Comparison of ENCODE assay signal across 22 cellular contexts in genomic region chr2:179605341-179605740, GRCh38.
"Had no signal": no experiment of that assay in that cellular context is flagged by ENCODE, and none has a peak within 500 bp of the region (broad histone marks: within the 10 kb centered on the region; RNA-seq: fewer than 3 reads in every experiment).

No MANE protein-coding gene starts in this region.

- H3K27ac ChIP-seq: coronary artery, esophagus squamous epithelium, neutrophil, pancreas, suprapubic skin, transverse colon, upper lobe of right lung, uterus had no signal

- H3K4me1 ChIP-seq: esophagus squamous epithelium, pancreas, suprapubic skin, transverse colon, upper lobe of right lung had no signal

- DNase-seq: dermis blood vessel endothelial cell; effector memory CD8-positive, alpha-beta T cell; erythroblast; esophagus squamous epithelium; left ventricle myocardium superior; natural killer cell; pancreas; stimulated activated CD4-positive, alpha-beta T cell treated with anti-CD3 and anti-CD28 coated beads, Interleukin-12 subunit alpha, Interleukin-12 subunit beta, amount 100 ng/mL, for 4 hours; stimulated activated CD4-positive, alpha-beta T cell treated with anti-CD3 and anti-CD28 coated beads, Interleukin-1b, Interleukin-23, amount 100 ng/mL, for 48 hours; stimulated activated CD4-positive, alpha-beta T cell treated with anti-CD3 and anti-CD28 coated beads, Interleukin-4, amount 100 ng/mL, for 1 hour; stimulated activated CD8-positive, alpha-beta memory T cell treated with anti-CD3 and anti-CD28 coated beads, Interleukin-4, amount 100 ng/mL, for 48 hours; stimulated activated naive CD4-positive, alpha-beta T cell; stimulated activated naive CD8-positive, alpha-beta T cell treated with anti-CD3 and anti-CD28 coated beads, Interleukin-15, amount 100 ng/mL, for 72 hours; transverse colon; upper lobe of right lung; uterus had no signal

- H3K27me3 ChIP-seq: esophagus squamous epithelium, neutrophil, pancreas, suprapubic skin, transverse colon, upper lobe of right lung, uterus had no signal

- ATAC-seq: effector memory CD8-positive, alpha-beta T cell; left ventricle myocardium superior; natural killer cell; pancreas; sciatic nerve; stimulated activated naive CD8-positive, alpha-beta T cell treated with anti-CD3 and anti-CD28 coated beads, Interleukin-15, amount 100 ng/mL, for 72 hours had no signal

- H3K9me3 ChIP-seq: esophagus squamous epithelium, neutrophil, pancreas, suprapubic skin, transverse colon, upper lobe of right lung, uterus had no signal

- H3K4me3 ChIP-seq: coronary artery, esophagus squamous epithelium, lung, pancreas, smooth muscle cell, suprapubic skin, transverse colon, upper lobe of right lung, uterus had no signal

- H3K36me3 ChIP-seq: esophagus squamous epithelium, neutrophil, pancreas, suprapubic skin, transverse colon, upper lobe of right lung, uterus had no signal

- H3K4me2 ChIP-seq: smooth muscle cell had no signal
